In the genomic region with DNA sequence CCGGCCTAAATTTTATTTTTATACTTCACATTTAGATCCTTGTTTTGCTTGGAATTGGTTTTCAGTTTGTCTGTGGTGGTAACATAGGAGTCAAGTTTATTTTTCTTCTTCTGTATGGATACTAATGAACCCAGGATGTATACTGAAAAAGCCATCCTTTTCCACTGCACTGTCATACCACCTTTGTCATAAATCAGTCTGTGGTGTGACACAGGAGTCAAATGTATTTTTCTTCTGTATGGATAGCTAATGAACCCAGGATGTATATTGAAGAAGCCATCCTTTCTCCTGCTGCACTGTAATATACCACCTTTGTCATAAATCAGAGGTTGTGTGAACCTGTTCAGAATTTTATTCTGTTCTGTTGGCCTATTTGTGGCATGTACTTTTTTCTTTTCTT, we compare ENCODE assay signal across 18 cellular contexts. TPM values are rescaled to one million over a fixed set of nuclear protein-coding genes. Genes with fewer than 3 reads are reported as not detected.
"Had no signal": no experiment of that assay in that cellular context is flagged by ENCODE, and none has a peak within 500 bp of the region (broad histone marks: within the 10 kb centered on the region; RNA-seq: fewer than 3 reads in every experiment).

No MANE protein-coding gene starts in this region.

- H3K4me1 ChIP-seq: SJSA1 had no signal

- H3K4me3 ChIP-seq: SJSA1, SK-N-MC had no signal

- DNase-seq: IMR-90, Kasumi-1, MM.1S, NCI-H1092 treated with DMSO at 0.1 percent for 48 hours, NCI-H1436, NCI-H187 treated with DMSO at 0.1 percent for 48 hours, NCI-H2029 treated with DMSO at 0.1 percent for 48 hours, NCI-H2171 treated with DMSO at 0.1 percent for 48 hours, NCI-H524, NCI-H526 treated with DMSO at 0.1 percent for 48 hours, NCI-H774, Right ventricle myocardium superior, RPMI8226, SIG-M5 had no signal

- H3K9me3 ChIP-seq: SJSA1 had no signal

- ATAC-seq: HepG2 had no signal

- H3K27ac ChIP-seq: KMS-11, SJSA1, SK-N-MC had no signal

- H3K27me3 ChIP-seq: SJSA1 had no signal

RNA-seq across cellular contexts. Expression of a gene that starts 57.4 kb away (rescaled TPM):
- polyA plus RNA-seq: HepG2 had no signal
